ENCODE assay signal across 9 cellular contexts in the genomic region with DNA sequence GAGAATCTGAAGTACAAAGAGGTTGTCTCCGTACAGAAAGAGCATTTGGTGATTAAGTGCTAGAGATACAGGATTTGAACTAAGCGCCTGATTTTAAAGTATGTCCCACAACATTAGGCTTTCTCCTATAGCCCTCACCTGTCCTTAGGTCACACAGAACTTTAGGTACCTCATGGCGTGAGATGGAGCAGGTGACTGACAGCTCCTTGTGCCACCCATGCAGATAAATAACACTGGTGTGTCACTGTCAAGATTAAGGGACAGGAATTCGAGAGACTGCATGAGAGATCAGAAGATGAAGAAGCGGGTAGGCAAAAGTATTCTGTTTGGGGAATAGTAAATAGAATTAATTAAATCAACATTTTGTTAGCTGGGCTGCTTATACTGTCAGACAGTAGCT. TPM values are rescaled to one million over a fixed set of nuclear protein-coding genes. Genes with fewer than 3 reads are reported as not detected.
DNase-seq lines count a peak whose midpoint lies in the region; ATAC-seq and TF ChIP-seq lines count a peak whose summit lies in the region.
"Had no signal": no experiment of that assay in that cellular context is flagged by ENCODE, and none has a peak within 500 bp of the region (broad histone marks: within the 10 kb centered on the region; RNA-seq: fewer than 3 reads in every experiment).

No MANE protein-coding gene starts in this region.

- H2BK15ac ChIP-seq in mesendoderm (replicated peaks; ENCODE audit: low read depth), result no peak overlapping the region

- peaks cover 17 to 38% (median 25%) of the 10 kb centered on the region in 4 donors for H3K4me1 Mint-ChIP-seq in CD4-positive, CD25-positive, alpha-beta regulatory T cell
- peaks cover 21% of the 10 kb centered on the region for H3K4me1 Mint-ChIP-seq in activated T-helper 2 cell treated with anti-CD3 and anti-CD28 coated beads, Interferon-gamma antibody, Interleukin-2, Interleukin-4, amounts not matched to agents 10 μg/mL and 5 μg/mL and 100 μg/mL, durations not matched to agents 14 hours and 24 hours and 36 hours (ENCODE audit: low read depth)

- H3K4me3 ChIP-seq in CD4-positive, CD25-positive, alpha-beta regulatory T cell (ENCODE audit: low read depth, low read length), result peak overlapping the region; percentile 96
- H3K4me3 ChIP-seq in HL-60 (replicated peaks; ENCODE audit: insufficient read depth, low read length), result peak overlapping the region; percentile 94
- H3K4me3 ChIP-seq in mesendoderm (ENCODE audit: low read length), result no peak overlapping the region
- no peak overlapping the region for H3K4me3 ChIP-seq in lower lobe of right lung

- intact Hi-C loops in activated T-helper 2 cell treated with anti-CD3 and anti-CD28 coated beads, Interferon-gamma antibody, Interleukin-2, Interleukin-4, amounts not matched to agents 10 μg/mL and 5 μg/mL and 100 μg/mL, durations not matched to agents 14 hours and 24 hours and 36 hours (cut with micrococcal nuclease), result no loop called here
- intact Hi-C loops in lower lobe of right lung (cut with DNase I), result no loop called here

- no peak overlapping the region for H3K27ac ChIP-seq in CD4-positive, CD25-positive, alpha-beta regulatory T cell (ENCODE audit: insufficient read depth, low read length, poor library complexity, severe bottlenecking)
- H3K27ac ChIP-seq in HL-60 (replicated peaks) (peak overlapping the region; percentile 87), mesendoderm (ENCODE audit: low read depth, low read length) (no peak overlapping the region), lower lobe of right lung (no peak overlapping the region)

- no peak for DNase-seq in CD4-positive, CD25-positive, alpha-beta regulatory T cell
- DNase-seq in HL-60 (ENCODE audit: low read depth in 1 of 2, low spot score in 1 of 2) (no peak), mesendoderm (no peak), lower lobe of right lung (no peak), NCI-H2227 (lab: John Stamatoyannopoulos, UW; ENCODE audit: unreplicated experiment) (no peak), NCI-H226 (no peak)
- DNase-seq in activated T-helper 2 cell treated with anti-CD3 and anti-CD28 coated beads, Interferon-gamma antibody, Interleukin-2, Interleukin-4, amounts not matched to agents 10 μg/mL and 5 μg/mL and 100 μg/mL, durations not matched to agents 14 hours and 24 hours and 36 hours (ENCODE audit: low spot score), result no peak

- no peak overlapping the region for H3K18ac ChIP-seq in mesendoderm (ENCODE audit: low read length)

- H3K36me3 ChIP-seq in CD4-positive, CD25-positive, alpha-beta regulatory T cell (ENCODE audit: control insufficient read depth, insufficient read depth, low read length), result no peaks in the 10 kb centered on the region
- no peaks in the 10 kb centered on the region for H3K36me3 ChIP-seq in mesendoderm (ENCODE audit: control insufficient read depth, insufficient read depth, low read length)
- no peaks in the 10 kb centered on the region for H3K36me3 ChIP-seq in lower lobe of right lung
- H3K36me3 ChIP-seq: tibial nerve had no signal

- peak overlapping the region; percentile 29 for H3K56ac ChIP-seq in mesendoderm (ENCODE audit: low read length)

- H2AK5ac ChIP-seq in mesendoderm (ENCODE audit: low read length), result no peak overlapping the region

- H3K9me3 ChIP-seq in CD4-positive, CD25-positive, alpha-beta regulatory T cell (ENCODE audit: control insufficient read depth in 2 of 2, low read length in 2 of 2), result no peaks in the 10 kb centered on the region
- H3K9me3 ChIP-seq in lower lobe of right lung, result no peaks in the 10 kb centered on the region
- H3K9me3 ChIP-seq: tibial nerve had no signal

- peaks cover 22% of the 10 kb centered on the region for H3K4me1 ChIP-seq in CD4-positive, CD25-positive, alpha-beta regulatory T cell (ENCODE audit: control insufficient read depth, insufficient read depth, low read length, poor library complexity, severe bottlenecking)
- H3K4me1 ChIP-seq in mesendoderm (ENCODE audit: control insufficient read depth, low read depth, low read length), result peaks cover 2% of the 10 kb centered on the region
- H3K4me1 ChIP-seq in lower lobe of right lung, result peaks cover 14% of the 10 kb centered on the region

- no peak for ATAC-seq in CD4-positive, CD25-positive, alpha-beta regulatory T cell (ENCODE audit: low read depth in 2 of 2)
- ATAC-seq in lower lobe of right lung (no peak), GM21447 (IDR thresholded peaks at IDR 0.05; ENCODE audit: unreplicated experiment) (no peak)

- WGBS in mesendoderm (ENCODE audit: extremely low coverage, insufficient coverage, low lambda C conversion rate), result no CpG with 5 or more reads among the region's 5 CpGs

- no peaks in the 10 kb centered on the region for H3K27me3 ChIP-seq in CD4-positive, CD25-positive, alpha-beta regulatory T cell (ENCODE audit: control insufficient read depth, insufficient read depth, low read length)
- H3K27me3 ChIP-seq in HL-60 (ENCODE audit: insufficient read depth, poor library complexity, severe bottlenecking), result no peaks in the 10 kb centered on the region
- no peaks in the 10 kb centered on the region for H3K27me3 ChIP-seq in mesendoderm (ENCODE audit: insufficient read depth, low read length, poor library complexity)
- no peaks in the 10 kb centered on the region for H3K27me3 ChIP-seq in lower lobe of right lung (ENCODE audit: low read depth)
- H3K27me3 ChIP-seq: tibial nerve had no signal

- no peak overlapping the region for H4K8ac ChIP-seq in mesendoderm (ENCODE audit: low read depth, low read length)

- H3K4ac ChIP-seq in mesendoderm (ENCODE audit: low read depth, low read length), result no peak overlapping the region

- no peaks in the 10 kb centered on the region for H3K9me3 Mint-ChIP-seq in CD4-positive, CD25-positive, alpha-beta regulatory T cell
- no peaks in the 10 kb centered on the region for H3K9me3 Mint-ChIP-seq in activated T-helper 2 cell treated with anti-CD3 and anti-CD28 coated beads, Interferon-gamma antibody, Interleukin-2, Interleukin-4, amounts not matched to agents 10 μg/mL and 5 μg/mL and 100 μg/mL, durations not matched to agents 14 hours and 24 hours and 36 hours

- no peaks in the 10 kb centered on the region for H3K27me3 Mint-ChIP-seq in CD4-positive, CD25-positive, alpha-beta regulatory T cell
- no peaks in the 10 kb centered on the region for H3K27me3 Mint-ChIP-seq in activated T-helper 2 cell treated with anti-CD3 and anti-CD28 coated beads, Interferon-gamma antibody, Interleukin-2, Interleukin-4, amounts not matched to agents 10 μg/mL and 5 μg/mL and 100 μg/mL, durations not matched to agents 14 hours and 24 hours and 36 hours (ENCODE audit: low read depth)

- H3K27ac Mint-ChIP-seq in CD4-positive, CD25-positive, alpha-beta regulatory T cell, result peak overlapping the region; percentile 89 to 97 (median 91)
- H3K27ac Mint-ChIP-seq in activated T-helper 2 cell treated with anti-CD3 and anti-CD28 coated beads, Interferon-gamma antibody, Interleukin-2, Interleukin-4, amounts not matched to agents 10 μg/mL and 5 μg/mL and 100 μg/mL, durations not matched to agents 14 hours and 24 hours and 36 hours, result peak overlapping the region; percentile 91

- TF ChIP-seq CTCF in HL-60 (IDR thresholded peaks at IDR 0.05; ENCODE audit: insufficient read depth, low read length) (no peak), lower lobe of right lung (IDR thresholded peaks at IDR 0.05) (no peak)

- H3K23ac ChIP-seq in mesendoderm (ENCODE audit: low read length), result no peak overlapping the region

- no peak overlapping the region for H4K5ac ChIP-seq in mesendoderm (ENCODE audit: low read length)

- peak overlapping the region; percentile 95 to 98 (median 98) for H3K4me3 Mint-ChIP-seq in CD4-positive, CD25-positive, alpha-beta regulatory T cell
- H3K4me3 Mint-ChIP-seq in activated T-helper 2 cell treated with anti-CD3 and anti-CD28 coated beads, Interferon-gamma antibody, Interleukin-2, Interleukin-4, amounts not matched to agents 10 μg/mL and 5 μg/mL and 100 μg/mL, durations not matched to agents 14 hours and 24 hours and 36 hours (ENCODE audit: low read depth), result peak overlapping the region; percentile 87

- peaks cover 26% of the 10 kb centered on the region for H3K79me2 ChIP-seq in mesendoderm (ENCODE audit: control insufficient read depth, insufficient read depth, low read length)

- peaks cover 8% of the 10 kb centered on the region for H3K79me1 ChIP-seq in mesendoderm (ENCODE audit: low read length)

- peak overlapping the region; percentile 96 for H3K9ac ChIP-seq in mesendoderm (ENCODE audit: low read length)

- H3K4me2 ChIP-seq in mesendoderm (ENCODE audit: low read length), result peak overlapping the region; percentile 91

- peaks cover 2% of the 10 kb centered on the region for H3K36me3 Mint-ChIP-seq in CD4-positive, CD25-positive, alpha-beta regulatory T cell
- peaks cover 26% of the 10 kb centered on the region for H3K36me3 Mint-ChIP-seq in activated T-helper 2 cell treated with anti-CD3 and anti-CD28 coated beads, Interferon-gamma antibody, Interleukin-2, Interleukin-4, amounts not matched to agents 10 μg/mL and 5 μg/mL and 100 μg/mL, durations not matched to agents 14 hours and 24 hours and 36 hours (ENCODE audit: low read depth)

- no peak overlapping the region for H2BK5ac ChIP-seq in mesendoderm (ENCODE audit: low read length)

- H2BK120ac ChIP-seq in mesendoderm (ENCODE audit: low read depth, low read length), result no peak overlapping the region

RNA-seq across cellular contexts. Expression of gene BLM, which starts 1.1 kb away (rescaled TPM):
- 12.0 TPM for total RNA-seq in CD4-positive, CD25-positive, alpha-beta regulatory T cell
- 1 to 10 TPM; 6.3 to 7.8 (median 6.7) TPM for polyA plus RNA-seq in CD4-positive, CD25-positive, alpha-beta regulatory T cell
- total RNA-seq in activated T-helper 2 cell treated with anti-CD3 and anti-CD28 coated beads, Interferon-gamma antibody, Interleukin-2, Interleukin-4, amounts not matched to agents 10 μg/mL and 5 μg/mL and 100 μg/mL, durations not matched to agents 14 hours and 24 hours and 36 hours, result 58.9 and 65.3 TPM in 2 replicates
- polyA plus RNA-seq in mesendoderm (2013, experiment 1 of 2), result 33.2 TPM
- 30.6 TPM for polyA plus RNA-seq in mesendoderm (2013, experiment 2 of 2)
- 2.0 TPM for total RNA-seq in lower lobe of right lung

Comparison
In these comparisons a context has a peak if more than half of its experiments do, and no peak if none do; other contexts are left out.
1. H3K4me3 ChIP-seq: peak in CD4-positive, CD25-positive, alpha-beta regulatory T cell (single experiment) and HL-60 (single experiment); none in mesendoderm (single experiment) and lower lobe of right lung (single experiment).